ENCODE assay signal across 16 cellular contexts in genomic region chr7:120033114-120033513, GRCh38.
DNase-seq lines count a peak whose midpoint lies in the region; ATAC-seq, FAIRE-seq and TF ChIP-seq lines count a peak whose summit lies in the region.
"Had no signal": no experiment of that assay in that cellular context is flagged by ENCODE, and none has a peak within 500 bp of the region (broad histone marks: within the 10 kb centered on the region; RNA-seq: fewer than 3 reads in every experiment).

No MANE protein-coding gene starts in this region.

- H3K9ac ChIP-seq in keratinocyte (ENCODE audit: control insufficient read depth, extremely low read depth, insufficient read depth, low read length), result no peak overlapping the region

- H3K36me3 ChIP-seq in keratinocyte (ENCODE audit: control insufficient read depth in 2 of 2, extremely low read depth in 1 of 2, insufficient read depth in 2 of 2, low read length in 2 of 2), result no peaks in the 10 kb centered on the region
- H3K36me3 ChIP-seq in MG63, result no peaks in the 10 kb centered on the region

- H3K9me1 ChIP-seq in keratinocyte (ENCODE audit: control insufficient read depth, extremely low read depth, insufficient read depth, low read length), result no peaks in the 10 kb centered on the region

- H3K27me3 ChIP-seq in keratinocyte (ENCODE audit: control insufficient read depth, extremely low read depth, insufficient read depth, low read length) (no peaks in the 10 kb centered on the region), MG63 (no peaks in the 10 kb centered on the region)

- peak overlapping the region; percentile 2 for H2AFZ ChIP-seq in keratinocyte (ENCODE audit: control insufficient read depth, low read length)

- no peak overlapping the region for H3K4me3 ChIP-seq in Jurkat, Clone E6-1 (ENCODE audit: low read length)
- H3K4me3 ChIP-seq in astrocyte of the spinal cord (ENCODE audit: low read depth, low read length), result peak overlapping the region; percentile 15
- no peak overlapping the region for H3K4me3 ChIP-seq in keratinocyte (ENCODE audit: control insufficient read depth in 2 of 3, extremely low read depth in 1 of 3, insufficient read depth in 2 of 3, low read depth in 1 of 3, low read length in 3 of 3)
- no peak overlapping the region for H3K4me3 ChIP-seq in MG63

- DNase-seq in G401 (ENCODE audit: low spot score) (peak; percentile 23), astrocyte of the spinal cord (ENCODE audit: low read depth, low spot score) (peak; percentile 69), keratinocyte (ENCODE audit: low read depth, low spot score) (no peak), Right ventricle myocardium inferior (ENCODE audit: missing footprints) (no peak), MG63 (no peak), NCI-H446 (lab: John Stamatoyannopoulos, UW) (no peak)
- DNase-seq in Jurkat, Clone E6-1 (ENCODE audit: low read depth, low spot score), result peak; percentile 30
- DNase-seq: activated CD4-positive, alpha-beta T cell treated with anti-CD3 and anti-CD28 coated beads for 48 hours; activated T-cell treated with anti-CD3 and anti-CD28 coated beads, Interleukin-2, amount 50 U/mL, for 24 hours; DMS153; effector memory CD4-positive, alpha-beta T cell; MV-4-11; naive B cell; retina; stimulated activated naive CD4-positive, alpha-beta T cell treated with Interleukin-2 at 50 U/mL for 16 hours had no signal

- no peak for FAIRE-seq in keratinocyte (lab: Jason Lieb, UNC)

- H3K4me2 ChIP-seq in keratinocyte (ENCODE audit: control insufficient read depth, extremely low read depth, insufficient read depth, low read depth, low read length), result no peak overlapping the region

- H3K27ac ChIP-seq in keratinocyte (ENCODE audit: control insufficient read depth, insufficient read depth, low read length), result no peak overlapping the region

- no peaks in the 10 kb centered on the region for H3K79me2 ChIP-seq in keratinocyte (ENCODE audit: control insufficient read depth, insufficient read depth, low read length)

- ATAC-seq in Right ventricle myocardium inferior (no peak), HG02840 (IDR thresholded peaks at IDR 0.05; ENCODE audit: low FRiP score, unreplicated experiment) (no peak)

- dilution Hi-C loops in keratinocyte (cut with MboI; ENCODE audit: extremely low pct_ligation_motif_present, low sequenced_read_pairs), result no loop called here

- H3K9me3 ChIP-seq in keratinocyte (ENCODE audit: control insufficient read depth, low read depth, low read length) (no peaks in the 10 kb centered on the region), MG63 (no peaks in the 10 kb centered on the region)

- H3K4me1 ChIP-seq in keratinocyte (ENCODE audit: control insufficient read depth, extremely low read depth, insufficient read depth, low read length), result no peaks in the 10 kb centered on the region

- in situ Hi-C loops in G401 (cut with HindIII; ENCODE audit: low sequenced_read_pairs) (no loop called here), astrocyte of the spinal cord (cut with HindIII; ENCODE audit: low sequenced_read_pairs) (no loop called here)

- no peak for TF ChIP-seq CTCF in astrocyte of the spinal cord (IDR thresholded peaks at IDR 0.05; ENCODE audit: low read depth, low read length)
- no peak for TF ChIP-seq CTCF in keratinocyte (optimal IDR thresholded peaks at IDR 0.05 in 1 of 3, IDR thresholded peaks at IDR 0.05 in 1 of 3, conservative IDR thresholded peaks at IDR 0.05 in 1 of 3; ENCODE audit: extremely low read depth in 1 of 3, insufficient read depth in 2 of 3, low read length in 3 of 3)

- no peaks in the 10 kb centered on the region for H4K20me1 ChIP-seq in keratinocyte (ENCODE audit: control insufficient read depth, extremely low read depth, insufficient read depth, low read length)

- intact Hi-C loops in Right ventricle myocardium inferior (cut with DNase I), result no loop called here

Comparison
In these comparisons a context has a peak if more than half of its experiments do, and no peak if none do; other contexts are left out.
1. DNase-seq: peak in G401 (single experiment), Jurkat, Clone E6-1 (single experiment) and astrocyte of the spinal cord (single experiment); none in keratinocyte (single experiment), Right ventricle myocardium inferior (single experiment), MG63 (single experiment) and NCI-H446 (0 of 2).